Comparison of ENCODE assay signal across 2 cellular contexts in genomic region chr16:11901091-11901490, GRCh38.
TF ChIP-seq lines count a peak whose summit lies in the region.

No MANE protein-coding gene starts in this region.

TF ChIP-seq in HepG2, 621 proteins besides CTCF, POLR2A, EP300 and RAD21:
- TF ChIP-seq NCOA1 (CRISPR knock-in tag; IDR thresholded peaks at IDR 0.05): no peak
- TF ChIP-seq HCFC1 (IDR thresholded peaks at IDR 0.05; ENCODE audit: low read depth, low read length): no peak
- no peak for TF ChIP-seq ZNF343 (CRISPR knock-in tag; IDR thresholded peaks at IDR 0.05)
- TF ChIP-seq ZNF639 (CRISPR knock-in tag; conservative IDR thresholded peaks at IDR 0.05): no peak
- no peak for TF ChIP-seq FUBP1 (CRISPR knock-in tag; IDR thresholded peaks at IDR 0.05; ENCODE audit: borderline replicate concordance)

TF ChIP-seq in HEK293T, 16 proteins besides CTCF, POLR2A, EP300 and RAD21:
- TF ChIP-seq FOXM1 (IDR thresholded peaks at IDR 0.05; ENCODE audit: borderline replicate concordance) (no peak), FOXK2 (IDR thresholded peaks at IDR 0.05) (no peak), NFRKB (IDR thresholded peaks at IDR 0.05) (no peak), TARDBP (IDR thresholded peaks at IDR 0.05) (no peak), LEF1 (IDR thresholded peaks at IDR 0.05; ENCODE audit: borderline replicate concordance) (no peak), ELF4 (IDR thresholded peaks at IDR 0.05) (no peak), ZNF384 (IDR thresholded peaks at IDR 0.05) (no peak), PKNOX1 (IDR thresholded peaks at IDR 0.05) (no peak), CTBP1 (IDR thresholded peaks at IDR 0.05; ENCODE audit: borderline replicate concordance) (no peak), SUZ12 (IDR thresholded peaks at IDR 0.05) (no peak), L3MBTL2 (conservative IDR thresholded peaks at IDR 0.05) (no peak), BHLHE40 (IDR thresholded peaks at IDR 0.05; ENCODE audit: borderline replicate concordance) (no peak), HDGF (IDR thresholded peaks at IDR 0.05; ENCODE audit: borderline replicate concordance) (no peak)
